In the genomic region with DNA sequence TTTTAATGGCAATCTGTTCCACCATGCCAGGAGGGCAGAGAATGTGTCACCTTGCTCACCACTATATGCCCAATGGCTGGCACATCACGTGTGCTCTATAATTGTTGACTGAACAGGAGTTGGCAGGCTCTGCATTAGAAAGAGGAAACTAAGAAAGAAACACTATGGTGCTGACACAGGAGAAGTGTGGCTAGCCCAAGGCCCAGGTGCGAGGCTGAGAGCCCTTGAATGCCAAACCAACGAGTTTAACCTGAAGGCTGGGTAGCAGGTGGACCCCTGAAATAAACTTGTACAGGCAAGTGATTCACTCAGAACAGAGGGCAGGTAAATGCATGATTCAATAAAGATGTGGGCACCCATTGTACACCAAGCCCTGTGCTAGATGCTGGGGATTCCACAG, we compare ENCODE assay signal across 17 cellular contexts. TPM values are rescaled to one million over a fixed set of nuclear protein-coding genes. Genes with fewer than 3 reads are reported as not detected.
DNase-seq lines count a peak whose midpoint lies in the region; ATAC-seq, FAIRE-seq and TF ChIP-seq lines count a peak whose summit lies in the region.
"Had no signal": no experiment of that assay in that cellular context is flagged by ENCODE, and none has a peak within 500 bp of the region (broad histone marks: within the 10 kb centered on the region; RNA-seq: fewer than 3 reads in every experiment).

No MANE protein-coding gene starts in this region.

- no peak for DNase-seq in stimulated activated naive CD8-positive, alpha-beta T cell treated with anti-CD3 and anti-CD28 coated beads, Interleukin-15, Interleukin-2, amounts not matched to agents 100 U/mL and 50 U/mL, for 24 hours
- DNase-seq in T-helper 17 cell = no peak
- DNase-seq in NCI-H82 treated with DMSO at 0.1 percent for 48 hours (lab: John Stamatoyannopoulos, UW; ENCODE audit: unreplicated experiment) = no peak
- DNase-seq in kidney = no peak
- DNase-seq in NCI-H510A treated with DMSO at 0.1 percent for 48 hours (lab: John Stamatoyannopoulos, UW) = no peak
- no peak for DNase-seq in posterior vena cava (ENCODE audit: low spot score)
- DNase-seq: activated CD4-positive, alpha-beta T cell treated with anti-CD3 and anti-CD28 coated beads for 4 hours; aorta; effector CD8-positive, alpha-beta T cell; left ventricle myocardium inferior; NCI-H146; NK-92 treated with Interleukin-12 subunit alpha and Interleukin-12 subunit beta, amount 100 ng/mL, for 24 hours had no signal

- no peak for ATAC-seq in stimulated activated naive CD8-positive, alpha-beta T cell treated with anti-CD3 and anti-CD28 coated beads, Interleukin-15, Interleukin-2, amounts not matched to agents 100 U/mL and 50 U/mL, for 24 hours
- ATAC-seq in T-helper 17 cell (no peak), esophagus mucosa (peak; percentile 1)
- ATAC-seq: HepG2, SK-N-SH treated with all-trans-retinoic acid at 6 μM for 48 hours had no signal

- H3K27ac ChIP-seq in kidney (ENCODE audit: low read depth in 2 of 2, low read length in 2 of 2) = no peak overlapping the region
- H3K27ac ChIP-seq: BLaER1, left ventricle myocardium inferior had no signal

- peaks cover 33 to 48% of the 10 kb centered on the region in 2 donors for H3K4me1 ChIP-seq in kidney (ENCODE audit: control insufficient read depth in 1 of 2, insufficient read depth in 1 of 2, low read depth in 1 of 2, low read length in 2 of 2)

- no peak for TF ChIP-seq CTCF in kidney (IDR thresholded peaks at IDR 0.05; ENCODE audit: borderline replicate concordance, extremely low read depth, insufficient read depth)

- no peak for FAIRE-seq in kidney (lab: Jason Lieb, UNC)
- FAIRE-seq: HepG2 had no signal

- H3K4me3 ChIP-seq in kidney (ENCODE audit: low read length in 2 of 2) = no peak overlapping the region
- H3K4me3 ChIP-seq: BLaER1, left ventricle myocardium inferior had no signal

- H3K36me3 ChIP-seq in kidney (ENCODE audit: control insufficient read depth in 1 of 2, insufficient read depth in 2 of 2, low read length in 2 of 2) = no peaks in the 10 kb centered on the region

- no peaks in the 10 kb centered on the region for H3K27me3 Mint-ChIP-seq in stimulated activated naive CD8-positive, alpha-beta T cell treated with anti-CD3 and anti-CD28 coated beads, Interleukin-15, Interleukin-2, amounts not matched to agents 100 ng/mL and 50 ng/mL, for 24 hours
- no peaks in the 10 kb centered on the region for H3K27me3 Mint-ChIP-seq in T-helper 17 cell

- no peak overlapping the region for H3K9ac ChIP-seq in kidney (ENCODE audit: low read length in 2 of 2)

- H3K4me3 Mint-ChIP-seq in stimulated activated naive CD8-positive, alpha-beta T cell treated with anti-CD3 and anti-CD28 coated beads, Interleukin-15, Interleukin-2, amounts not matched to agents 100 ng/mL and 50 ng/mL, for 24 hours = peak overlapping the region; percentile 95
- peak overlapping the region; percentile 33 for H3K4me3 Mint-ChIP-seq in T-helper 17 cell

- H3K9me3 ChIP-seq in T-helper 17 cell (ENCODE audit: control insufficient read depth, low read length, poor library complexity, severe bottlenecking) = no peaks in the 10 kb centered on the region
- no peaks in the 10 kb centered on the region for H3K9me3 ChIP-seq in kidney (ENCODE audit: control insufficient read depth in 1 of 2, low read length in 2 of 2)
- H3K9me3 ChIP-seq: BLaER1, left ventricle myocardium inferior had no signal

- peak overlapping the region; percentile 94 for H3K27ac Mint-ChIP-seq in stimulated activated naive CD8-positive, alpha-beta T cell treated with anti-CD3 and anti-CD28 coated beads, Interleukin-15, Interleukin-2, amounts not matched to agents 100 ng/mL and 50 ng/mL, for 24 hours
- peak overlapping the region; percentile 89 for H3K27ac Mint-ChIP-seq in T-helper 17 cell

- H3K9me3 Mint-ChIP-seq in stimulated activated naive CD8-positive, alpha-beta T cell treated with anti-CD3 and anti-CD28 coated beads, Interleukin-15, Interleukin-2, amounts not matched to agents 100 ng/mL and 50 ng/mL, for 24 hours = no peaks in the 10 kb centered on the region

- intact Hi-C loops in kidney (cut with DNase I) (no loop called here), posterior vena cava (cut with DNase I) (loop anchor here in 1 of 2 donors (10.0 kb wide), 3 partner anchors 52 to 342 kb away; a partner anchor contains a TSS)

- H3K4me1 Mint-ChIP-seq in stimulated activated naive CD8-positive, alpha-beta T cell treated with anti-CD3 and anti-CD28 coated beads, Interleukin-15, Interleukin-2, amounts not matched to agents 100 ng/mL and 50 ng/mL, for 24 hours (ENCODE audit: low read depth) = peaks cover 50% of the 10 kb centered on the region
- peaks cover 41% of the 10 kb centered on the region for H3K4me1 Mint-ChIP-seq in T-helper 17 cell

- peaks cover 43% of the 10 kb centered on the region for H3K36me3 Mint-ChIP-seq in stimulated activated naive CD8-positive, alpha-beta T cell treated with anti-CD3 and anti-CD28 coated beads, Interleukin-15, Interleukin-2, amounts not matched to agents 100 ng/mL and 50 ng/mL, for 24 hours (ENCODE audit: low read depth)
- peaks cover 7% of the 10 kb centered on the region for H3K36me3 Mint-ChIP-seq in T-helper 17 cell (ENCODE audit: low read depth)

RNA-seq across cellular contexts. Expression of a gene that starts 2.4 kb away (rescaled TPM):
- 1 to 10 TPM; 2.7 to 3.6 TPM for total RNA-seq in T-helper 17 cell
- 13.0 TPM for total RNA-seq in esophagus mucosa
- 12.8 TPM for total RNA-seq in kidney
- 33.6 TPM for polyA plus RNA-seq in kidney (ENCODE audit: insufficient read depth, low read depth, low replicate concordance)
- total RNA-seq in posterior vena cava = 1 to 10 TPM; 7.9 TPM

RNA-seq across cellular contexts. Expression of a gene that starts 2.6 kb away (rescaled TPM):
- total RNA-seq in T-helper 17 cell = 10 to 100 TPM; 45.6 to 51.4 TPM
- total RNA-seq in esophagus mucosa = 55.7 TPM
- 86.5 TPM for total RNA-seq in kidney
- polyA plus RNA-seq in kidney (ENCODE audit: insufficient read depth, low read depth, low replicate concordance) = 27.6 TPM
- 100 to 1,000 TPM; 107 to 115 TPM for total RNA-seq in posterior vena cava

RNA-seq across cellular contexts. Expression of a gene that starts 56.1 kb away (rescaled TPM):
- 10 to 100 TPM; 65.0 to 76.4 TPM for total RNA-seq in T-helper 17 cell
- total RNA-seq in esophagus mucosa = 13.4 TPM
- total RNA-seq in kidney = 44.4 TPM
- polyA plus RNA-seq in kidney (ENCODE audit: insufficient read depth, low read depth, low replicate concordance) = 15.9 TPM
- total RNA-seq in posterior vena cava = 10 to 100 TPM; 19.8 to 24.0 TPM

RNA-seq across cellular contexts. Expression of a gene that starts 56.3 kb away (rescaled TPM):
- total RNA-seq in T-helper 17 cell (1 to 10 TPM; 5.5 to 6.3 TPM), esophagus mucosa (10.3 TPM), kidney (11.9 TPM), posterior vena cava (10 to 100 TPM in 1 of 2 donors, 1 to 10 TPM in 1; 9.3 to 10.2 TPM)
- polyA plus RNA-seq in kidney (ENCODE audit: insufficient read depth, low read depth, low replicate concordance) = 30.2 TPM
